ENCODE assay signal across 2 cellular contexts in genomic region chr19:47531640-47532387, GRCh38.
TF ChIP-seq lines count a peak whose summit lies in the region.

No MANE protein-coding gene starts in this region.

TF ChIP-seq in A549, 52 proteins besides CTCF, POLR2A, EP300 and RAD21 (continued from another document):
- no peak for TF ChIP-seq HMGXB4 (CRISPR knock-in tag; IDR thresholded peaks at IDR 0.05; ENCODE audit: borderline replicate concordance)
- TF ChIP-seq CEBPB (IDR thresholded peaks at IDR 0.05), result no peak
- no peak for TF ChIP-seq HOXB5 (CRISPR knock-in tag; IDR thresholded peaks at IDR 0.05)
- no peak for TF ChIP-seq BCL3 (IDR thresholded peaks at IDR 0.05)
- no peak for TF ChIP-seq HDAC2 (IDR thresholded peaks at IDR 0.05)
- no peak for TF ChIP-seq CHD2 (IDR thresholded peaks at IDR 0.05; ENCODE audit: low read length, partially characterized antibody)
- no peak for TF ChIP-seq HES2 (IDR thresholded peaks at IDR 0.05)
- no peak for TF ChIP-seq KDM1A (IDR thresholded peaks at IDR 0.05; ENCODE audit: low read depth)
- no peak for TF ChIP-seq ESRRA (IDR thresholded peaks at IDR 0.05; ENCODE audit: borderline replicate concordance, low read length)
- no peak for TF ChIP-seq EHMT2 (IDR thresholded peaks at IDR 0.05; ENCODE audit: low read depth)
- no peak for TF ChIP-seq RFX5 (IDR thresholded peaks at IDR 0.05)
- TF ChIP-seq ELK1 (IDR thresholded peaks at IDR 0.05; ENCODE audit: low read depth, low read length), result no peak
- TF ChIP-seq USF2 (IDR thresholded peaks at IDR 0.05), result no peak
- TF ChIP-seq PBX3 (IDR thresholded peaks at IDR 0.05), result no peak
TF ChIP-seq in A549: peak in this region for 0.

TF ChIP-seq in HCT116, 20 proteins besides CTCF, POLR2A, EP300 and RAD21:
- TF ChIP-seq ZBTB33 (IDR thresholded peaks at IDR 0.05; ENCODE audit: extremely low read depth, insufficient replicate concordance, low read length), result no peak
- no peak for TF ChIP-seq SIN3A (IDR thresholded peaks at IDR 0.05; ENCODE audit: low read depth)
- TF ChIP-seq JUND (IDR thresholded peaks at IDR 0.05), result no peak
- TF ChIP-seq ZNF274 (IDR thresholded peaks at IDR 0.05; ENCODE audit: low read depth, low read length), result no peak
- no peak for TF ChIP-seq ELF1 (IDR thresholded peaks at IDR 0.05; ENCODE audit: borderline replicate concordance, low read depth)
- no peak for TF ChIP-seq EZH2 (IDR thresholded peaks at IDR 0.05)
- TF ChIP-seq ZFX (IDR thresholded peaks at IDR 0.05), result no peak
- TF ChIP-seq CBX3 (IDR thresholded peaks at IDR 0.05; ENCODE audit: low read depth), result no peak
- TF ChIP-seq EGR1 (IDR thresholded peaks at IDR 0.05; ENCODE audit: low read depth), result no peak
- TF ChIP-seq SRF (IDR thresholded peaks at IDR 0.05; ENCODE audit: low read depth), result no peak
- TF ChIP-seq SP1 (IDR thresholded peaks at IDR 0.05; ENCODE audit: low read depth), result no peak
TF ChIP-seq in HCT116: peak in this region for 0.
